7 cellular contexts compared by ENCODE assay signal in genomic region chr1:53945433-53946251, GRCh38. TPM values are rescaled to one million over a fixed set of nuclear protein-coding genes. Genes with fewer than 3 reads are reported as not detected.
A peak's percentile ranks its signal among the peaks of the same experiment; 100 is the strongest.
DNase-seq lines count a peak whose midpoint lies in the region; ATAC-seq and TF ChIP-seq lines count a peak whose summit lies in the region.

Gene IFT25, minus strand, starts transcription at chr1:53945699. Its CDS starts 5,617 bp downstream, at chr1:53940082.

- peaks cover 19% of the 10 kb centered on the region for H3K4me1 ChIP-seq in hepatocyte (ENCODE audit: insufficient read depth)

- peaks cover 85% of the 10 kb centered on the region for H3K79me2 ChIP-seq in hepatocyte

- DNase-seq in NCI-H2029 treated with DMSO at 0.1 percent for 48 hours (lab: John Stamatoyannopoulos, UW) (peak; percentile 94), T1000 (lab: John Stamatoyannopoulos, UW) (peak; percentile 98), astrocyte of the hippocampus (ENCODE audit: low read depth, low spot score) (peak; percentile 99), hepatocyte (ENCODE audit: low spot score) (peak; percentile 99), retinal pigment epithelial cell (ENCODE audit: low read depth) (peak; percentile 69)

- TF ChIP-seq CTCF in hepatocyte (IDR thresholded peaks at IDR 0.05; ENCODE audit: poor library complexity) (no peak), retinal pigment epithelial cell (conservative IDR thresholded peaks at IDR 0.05; ENCODE audit: low read depth, low read length) (no peak)

- H4K20me1 ChIP-seq in hepatocyte (ENCODE audit: insufficient read depth, poor library complexity, severe bottlenecking): peaks cover 7% of the 10 kb centered on the region

- peak; percentile 65 for ATAC-seq in GM18517 (IDR thresholded peaks at IDR 0.05; ENCODE audit: unreplicated experiment)
- ATAC-seq in HG03025 (IDR thresholded peaks at IDR 0.05; ENCODE audit: low FRiP score, unreplicated experiment): peak; percentile 73

- H2AFZ ChIP-seq in hepatocyte: peak within 1 kb of the TSS; percentile 74

- H3K9me2 ChIP-seq in hepatocyte (replicated peaks; ENCODE audit: insufficient read depth): no peaks in the 10 kb centered on the region

- H3K4me2 ChIP-seq in hepatocyte: peak within 1 kb of the TSS; percentile 89

- H3K36me3 ChIP-seq in hepatocyte (replicated peaks; ENCODE audit: insufficient read depth, low read depth): no peaks in the 10 kb centered on the region

- peak within 1 kb of the TSS; percentile 65 for H3K4me3 ChIP-seq in hepatocyte
- H3K4me3 ChIP-seq in retinal pigment epithelial cell (ENCODE audit: low read length): peak within 1 kb of the TSS; percentile 82

- H3K27me3 ChIP-seq in hepatocyte: no peaks in the 10 kb centered on the region

- WGBS in hepatocyte (ENCODE audit: low lambda C conversion rate, missing lambda C conversion rate): 2% methylated on average over 10 of the region's 90 CpGs

- peak within 1 kb of the TSS; percentile 98 for H3K27ac ChIP-seq in hepatocyte

- H3K9me3 ChIP-seq in hepatocyte (ENCODE audit: low read depth): no peaks in the 10 kb centered on the region

RNA-seq across cellular contexts. Expression of gene IFT25, which starts in this region (rescaled TPM):
- total RNA-seq in hepatocyte: 27.4 and 28.0 TPM in 2 replicates
- polyA plus RNA-seq in hepatocyte: 69.0 and 69.2 TPM in 2 replicates

Comparison
In these comparisons a context has a peak if more than half of its experiments do, and no peak if none do; other contexts are left out.
1. Peak in every context shown above with its lines: DNase-seq, ATAC-seq, H3K4me3 ChIP-seq and H3K27ac ChIP-seq.